Comparison of ENCODE assay signal across 27 cellular contexts in genomic region chr4:157616741-157617472, GRCh38.
"Had no signal": no experiment of that assay in that cellular context is flagged by ENCODE, and none has a peak within 500 bp of the region (broad histone marks: within the 10 kb centered on the region; RNA-seq: fewer than 3 reads in every experiment).

No MANE protein-coding gene starts in this region.

- H3K27ac ChIP-seq: adrenal gland, body of pancreas, colonic mucosa, epithelial cell of prostate, esophagus squamous epithelium, gastroesophageal sphincter had no signal

- H3K27me3 ChIP-seq: adrenal gland, body of pancreas, colonic mucosa, esophagus squamous epithelium, gastroesophageal sphincter had no signal

- FAIRE-seq: endometrium, endothelial cell of umbilical vein had no signal

- H3K36me3 ChIP-seq: adrenal gland, colonic mucosa, esophagus squamous epithelium, gastroesophageal sphincter had no signal

- H3K9me3 ChIP-seq: adrenal gland, body of pancreas, colonic mucosa, esophagus squamous epithelium, gastroesophageal sphincter had no signal

- ATAC-seq: activated CD4-positive, alpha-beta T cell treated with anti-CD3 and anti-CD28 coated beads for 36 hours; activated CD8-positive, alpha-beta memory T cell treated with anti-CD3 and anti-CD28 coated beads, Interleukin-2, amount 10 ng/mL, durations not matched to agents 7 days and 5 days; activated CD8-positive, alpha-beta T cell treated with anti-CD3 and anti-CD28 coated beads, Interleukin-2, amount 10 ng/mL, durations not matched to agents 7 days and 5 days; activated naive CD8-positive, alpha-beta T cell treated with anti-CD3 and anti-CD28 coated beads, Interleukin-2, amount 50 U/mL, for 24 hours; body of pancreas; gastroesophageal sphincter had no signal

- DNase-seq: activated CD4-positive, alpha-beta memory T cell treated with anti-CD3 and anti-CD28 coated beads for 36 hours; activated CD4-positive, alpha-beta T cell treated with anti-CD3 and anti-CD28 coated beads for 36 hours; activated CD4-positive, alpha-beta T cell treated with anti-CD3 and anti-CD28 coated beads, Interleukin-2, amount 10 ng/mL, durations not matched to agents 24 days and 14 days; activated CD4-positive, CD25-positive, alpha-beta regulatory T cell; activated CD4-positive, CD25-positive, alpha-beta regulatory T cell treated with anti-CD3 and anti-CD28 coated beads, Interleukin-2, amount 50 U/mL, for 72 hours; activated CD8-positive, alpha-beta memory T cell treated with anti-CD3 and anti-CD28 coated beads, Interleukin-2, amount 10 ng/mL, durations not matched to agents 7 days and 5 days; activated CD8-positive, alpha-beta memory T cell treated with anti-CD3 and anti-CD28 coated beads, Interleukin-2, amount 50 U/mL, for 4 hours; activated CD8-positive, alpha-beta T cell treated with anti-CD3 and anti-CD28 coated beads, Interleukin-2, amount 10 ng/mL, durations not matched to agents 7 days and 5 days; activated effector memory CD4-positive, alpha-beta T cell treated with anti-CD3 and anti-CD28 coated beads, Interleukin-2, amount 50 U/mL, for 16 hours; activated naive CD4-positive, alpha-beta T cell treated with anti-CD3 and anti-CD28 coated beads for 36 hours; activated naive CD8-positive, alpha-beta T cell treated with anti-CD3 and anti-CD28 coated beads for 36 hours; activated naive CD8-positive, alpha-beta T cell treated with anti-CD3 and anti-CD28 coated beads, Interleukin-2, amount 50 U/mL, for 24 hours; activated T-cell treated with anti-CD3 and anti-CD28 coated beads, Interleukin-2, amount 50 U/mL, for 1 hour; activated T-cell treated with anti-CD3 and anti-CD28 coated beads, Interleukin-2, amount 50 U/mL, for 48 hours; adrenal gland; amygdala; aorta; body of pancreas; colonic mucosa; effector CD8-positive, alpha-beta T cell; esophagus squamous epithelium; foreskin melanocyte; T-helper 2 cell had no signal

- H3K4me1 ChIP-seq: adrenal gland, body of pancreas, colonic mucosa, esophagus squamous epithelium, gastroesophageal sphincter had no signal

- H3K4me3 ChIP-seq: adrenal gland, body of pancreas, colonic mucosa, esophagus squamous epithelium, gastroesophageal sphincter had no signal
